Comparison of ENCODE assay signal across 1 cellular context in the genomic region with DNA sequence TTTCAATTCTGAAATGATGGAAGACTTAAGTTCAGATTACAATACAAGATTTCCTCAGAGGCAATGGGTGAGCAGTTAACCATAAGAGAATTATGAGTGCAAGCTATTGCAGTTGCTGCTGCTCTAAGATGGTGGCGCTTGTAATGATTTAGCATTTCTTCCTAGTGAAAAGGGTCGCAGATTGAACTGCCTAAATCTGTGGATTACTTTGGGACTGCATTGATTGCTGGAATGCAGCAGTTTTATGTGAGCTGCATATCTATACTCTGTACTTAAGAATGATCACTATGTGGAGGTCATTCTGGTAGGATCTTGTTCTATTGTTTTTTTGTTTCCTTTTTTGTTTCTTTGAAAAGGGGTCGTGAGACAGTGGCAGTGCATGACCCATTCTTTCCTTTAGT.
TF ChIP-seq lines count a peak whose summit lies in the region.

No MANE protein-coding gene starts in this region.

TF ChIP-seq in GM12878, 131 proteins besides CTCF, POLR2A, EP300 and RAD21:
- TF ChIP-seq EED (IDR thresholded peaks at IDR 0.05; ENCODE audit: low read depth) (no peak), FOXK2 (IDR thresholded peaks at IDR 0.05) (no peak)
